24 cellular contexts compared by ENCODE assay signal in the genomic region with DNA sequence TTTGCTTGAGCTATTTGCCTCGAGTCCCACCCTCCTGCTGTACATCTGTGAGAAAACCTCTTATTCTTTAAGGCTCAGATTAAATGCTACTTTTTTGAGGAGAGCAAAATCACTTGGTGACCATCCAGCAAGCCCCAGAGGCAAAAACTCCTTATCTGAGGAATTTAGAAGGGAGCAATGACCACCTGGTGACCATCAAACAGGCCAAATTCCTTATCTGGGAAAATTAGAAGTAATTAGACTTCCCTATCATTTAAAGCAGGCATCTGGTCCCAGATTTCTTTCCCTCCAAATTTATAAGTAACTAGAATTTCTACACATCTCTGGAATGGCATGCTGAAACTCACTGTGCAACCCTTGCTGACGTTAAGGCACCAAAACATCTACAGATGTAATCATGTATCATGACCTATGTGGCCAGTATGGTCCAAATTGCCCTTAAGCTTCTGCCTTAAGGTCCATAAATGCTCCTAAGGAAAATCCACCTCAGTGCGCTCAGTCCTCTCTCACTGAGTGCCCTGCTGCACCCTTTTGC.
"Had no signal": no experiment of that assay in that cellular context is flagged by ENCODE, and none has a peak within 500 bp of the region (broad histone marks: within the 10 kb centered on the region; RNA-seq: fewer than 3 reads in every experiment).

No MANE protein-coding gene starts in this region.

- H3K4me1 ChIP-seq: adrenal gland had no signal

- ATAC-seq: activated T-helper 17 cell treated with anti-CD3 and anti-CD28 coated beads, Interleukin-2, amount 50 U/mL, for 72 hours; esophagus mucosa; heart left ventricle; left cardiac atrium; naive thymus-derived CD4-positive, alpha-beta T cell; WTC11 had no signal

- H3K36me3 Mint-ChIP-seq: activated naive CD8-positive, alpha-beta T cell; naive thymus-derived CD4-positive, alpha-beta T cell; neural progenitor cell had no signal

- H3K27me3 Mint-ChIP-seq: activated naive CD8-positive, alpha-beta T cell; activated T-cell treated with anti-CD3 and anti-CD28 coated beads, Interleukin-2, amount 50 U/mL, for 24 hours; activated T-helper 17 cell treated with anti-CD3 and anti-CD28 coated beads, Interleukin-2, amount 50 U/mL, for 72 hours had no signal

- H3K9me3 Mint-ChIP-seq: activated T-cell treated with anti-CD3 and anti-CD28 coated beads, Interleukin-2, amount 50 U/mL, for 24 hours; activated T-helper 17 cell treated with anti-CD3 and anti-CD28 coated beads, Interleukin-2, amount 50 U/mL, for 72 hours; naive thymus-derived CD4-positive, alpha-beta T cell; neural progenitor cell; WTC11 had no signal

- DNase-seq: activated CD4-positive, alpha-beta T cell treated with anti-CD3 and anti-CD28 coated beads, Interleukin-2, amount 50 U/mL, for 4 hours; activated CD8-positive, alpha-beta memory T cell treated with anti-CD3 and anti-CD28 coated beads for 24 hours; activated CD8-positive, alpha-beta memory T cell treated with anti-CD3 and anti-CD28 coated beads, Interleukin-2, amount 50 U/mL, for 4 hours; activated T-cell treated with anti-CD3 and anti-CD28 coated beads, Interleukin-2, amount 50 U/mL, for 24 hours; adrenal gland; central memory CD4-positive, alpha-beta T cell; effector CD8-positive, alpha-beta T cell; heart left ventricle; left cardiac atrium; naive thymus-derived CD4-positive, alpha-beta T cell; posterior cingulate gyrus; spleen; stimulated activated CD4-positive, alpha-beta T cell treated with anti-CD3 and anti-CD28 coated beads, Interleukin-4, amount 100 ng/mL, for 1 hour; stimulated activated naive CD4-positive, alpha-beta T cell; T-helper 1 cell; T1000 had no signal

- H3K36me3 ChIP-seq: adrenal gland, neural progenitor cell, spleen, vagina had no signal

- H3K4me3 Mint-ChIP-seq: activated naive CD8-positive, alpha-beta T cell; activated T-cell treated with anti-CD3 and anti-CD28 coated beads, Interleukin-2, amount 50 U/mL, for 24 hours; activated T-helper 17 cell treated with anti-CD3 and anti-CD28 coated beads, Interleukin-2, amount 50 U/mL, for 72 hours; naive thymus-derived CD4-positive, alpha-beta T cell; neural progenitor cell; WTC11 had no signal

- H3K27ac Mint-ChIP-seq: activated T-cell treated with anti-CD3 and anti-CD28 coated beads, Interleukin-2, amount 50 U/mL, for 24 hours; activated T-helper 17 cell treated with anti-CD3 and anti-CD28 coated beads, Interleukin-2, amount 50 U/mL, for 72 hours; naive thymus-derived CD4-positive, alpha-beta T cell; neural progenitor cell; WTC11 had no signal

- H3K4me3 ChIP-seq: adrenal gland, heart left ventricle, lung, neural progenitor cell, spleen, tibial nerve, vagina had no signal

- H3K27me3 ChIP-seq: adrenal gland, heart left ventricle, neural progenitor cell, spleen, tibial nerve, vagina had no signal

- H3K9me3 ChIP-seq: adrenal gland, heart left ventricle, spleen, tibial nerve, vagina had no signal

- H3K27ac ChIP-seq: adrenal gland, neural progenitor cell, spleen, tibial nerve, vagina had no signal

- H3K4me1 Mint-ChIP-seq: activated T-helper 17 cell treated with anti-CD3 and anti-CD28 coated beads, Interleukin-2, amount 50 U/mL, for 72 hours had no signal
